In genomic region chr16:4288148-4288921, GRCh38 we compare ENCODE assay signal across 1 cellular context.
TF ChIP-seq lines count a peak whose summit lies in the region.

No MANE protein-coding gene starts in this region.

TF ChIP-seq in K562, 482 proteins besides CTCF, POLR2A, EP300 and RAD21 (continued from another document and continues in another):
- TF ChIP-seq CTCFL (IDR thresholded peaks at IDR 0.05; ENCODE audit: borderline replicate concordance, insufficient read depth, low read depth, low read length, poor library complexity, severe bottlenecking) = peak; percentile 90
- TF ChIP-seq STAT5B (CRISPR knock-in tag; IDR thresholded peaks at IDR 0.05) = no peak
- no peak for TF ChIP-seq POU5F1 (IDR thresholded peaks at IDR 0.05; ENCODE audit: borderline replicate concordance, low read depth, low read length, partially characterized antibody)
- no peak for TF ChIP-seq DLX4 (CRISPR knock-in tag; IDR thresholded peaks at IDR 0.05)
- TF ChIP-seq RBBP5 (IDR thresholded peaks at IDR 0.05; ENCODE audit: borderline replicate concordance, insufficient read depth, low read length, poor library complexity, severe bottlenecking) = no peak
- TF ChIP-seq DEAF1 (CRISPR knock-in tag; IDR thresholded peaks at IDR 0.05) = peak; percentile 64
- no peak for TF ChIP-seq FOXJ3 (CRISPR knock-in tag; IDR thresholded peaks at IDR 0.05)
- no peak for TF ChIP-seq ARID4B (CRISPR knock-in tag; IDR thresholded peaks at IDR 0.05)
- no peak for TF ChIP-seq CGGBP1 (CRISPR knock-in tag; IDR thresholded peaks at IDR 0.05)
- 0 out of 2 replicates have a peak, but pooled peaks have one; percentile 37 for TF ChIP-seq POLR2G (IDR thresholded peaks at IDR 0.05; ENCODE audit: low read depth, low read length)
- TF ChIP-seq ZBTB7A (IDR thresholded peaks at IDR 0.05; ENCODE audit: borderline replicate concordance, control insufficient read depth, low read depth, low read length) = peak; percentile 81; the same call in 1 of the 2 replicates
- TF ChIP-seq TFE3 (CRISPR knock-in tag; IDR thresholded peaks at IDR 0.05) = no peak
- TF ChIP-seq WHSC1 (IDR thresholded peaks at IDR 0.05; ENCODE audit: low read length) = no peak
- TF ChIP-seq CBFA2T2 (conservative IDR thresholded peaks at IDR 0.05) = peak; percentile 39; the same call in 1 of the 2 replicates
- TF ChIP-seq ARID3B (CRISPR knock-in tag; IDR thresholded peaks at IDR 0.05; ENCODE audit: borderline replicate concordance) = no peak
- TF ChIP-seq ZNF184 (CRISPR knock-in tag; IDR thresholded peaks at IDR 0.05) = no peak
- no peak for TF ChIP-seq ZNF699 (CRISPR knock-in tag; IDR thresholded peaks at IDR 0.05; ENCODE audit: insufficient replicate concordance)
- no peak for TF ChIP-seq TCF7 (IDR thresholded peaks at IDR 0.05; ENCODE audit: borderline replicate concordance)
- no peak for TF ChIP-seq NFRKB (IDR thresholded peaks at IDR 0.05; ENCODE audit: low read depth)
- no peak for TF ChIP-seq SMARCC2 (IDR thresholded peaks at IDR 0.05; ENCODE audit: low read depth)
- no peak for TF ChIP-seq FOXK2 (conservative IDR thresholded peaks at IDR 0.05 in 1 of 2, IDR thresholded peaks at IDR 0.05 in 1 of 2; ENCODE audit: low read depth in 2 of 2)
- no peak for TF ChIP-seq FOXJ2 (tag; IDR thresholded peaks at IDR 0.05)
- TF ChIP-seq CBFA2T3 (IDR thresholded peaks at IDR 0.05) = peak; percentile 25; the same call in 1 of the 2 replicates
- TF ChIP-seq MYBL2 (IDR thresholded peaks at IDR 0.05; ENCODE audit: low read depth) = no peak
- TF ChIP-seq MYBL2 (CRISPR knock-in tag; IDR thresholded peaks at IDR 0.05; ENCODE audit: borderline replicate concordance) = no peak
- TF ChIP-seq SIN3B (IDR thresholded peaks at IDR 0.05; ENCODE audit: low read depth) = peak; percentile 12; the same call in 1 of the 2 replicates
- peak; percentile 23; the same call in 1 of the 2 replicates for TF ChIP-seq STAG1 (CRISPR knock-in tag; IDR thresholded peaks at IDR 0.05; ENCODE audit: borderline replicate concordance)
- peak; percentile 38; the same call in 1 of the 2 replicates for TF ChIP-seq TOE1 (IDR thresholded peaks at IDR 0.05; ENCODE audit: borderline replicate concordance)
- no peak for TF ChIP-seq TOE1 (CRISPR knock-in tag; IDR thresholded peaks at IDR 0.05; ENCODE audit: borderline replicate concordance, low read depth)
- no peak for TF ChIP-seq ZNF79 (CRISPR knock-in tag; IDR thresholded peaks at IDR 0.05; ENCODE audit: low read depth)
- no peak for TF ChIP-seq SETDB1 (IDR thresholded peaks at IDR 0.05; ENCODE audit: low read length)
- no peak for TF ChIP-seq PHF20 (IDR thresholded peaks at IDR 0.05; ENCODE audit: partially characterized antibody)
- no peak for TF ChIP-seq ZBED1 (IDR thresholded peaks at IDR 0.05)
- TF ChIP-seq RUNX1 (IDR thresholded peaks at IDR 0.05; ENCODE audit: low read depth) = no peak
- no peak for TF ChIP-seq ZNF77 (CRISPR knock-in tag; IDR thresholded peaks at IDR 0.05)
- no peak for TF ChIP-seq THAP12 (CRISPR knock-in tag; IDR thresholded peaks at IDR 0.05)
- TF ChIP-seq HMBOX1 (IDR thresholded peaks at IDR 0.05) = no peak
- TF ChIP-seq DDX20 (tag; IDR thresholded peaks at IDR 0.05; ENCODE audit: low read depth) = no peak
- no peak for TF ChIP-seq HOMEZ (CRISPR knock-in tag; IDR thresholded peaks at IDR 0.05)
- TF ChIP-seq ZNF830 (CRISPR knock-in tag; IDR thresholded peaks at IDR 0.05) = no peak
- TF ChIP-seq ELF1 (tag; IDR thresholded peaks at IDR 0.05) = peak; percentile 68
- no peak for TF ChIP-seq ZNF146 (CRISPR knock-in tag; IDR thresholded peaks at IDR 0.05; ENCODE audit: unreplicated experiment)
- no peak for TF ChIP-seq KDM5B (IDR thresholded peaks at IDR 0.05; ENCODE audit: insufficient replicate concordance, low read depth, low read length)
- TF ChIP-seq ZBTB2 (IDR thresholded peaks at IDR 0.05) = 0 out of 2 replicates have a peak, but pooled peaks have one; percentile 41
- no peak for TF ChIP-seq MIER1 (IDR thresholded peaks at IDR 0.05; ENCODE audit: low read depth)
- TF ChIP-seq ZNF785 (CRISPR knock-in tag; IDR thresholded peaks at IDR 0.05) = no peak
- 0 out of 2 replicates have a peak, but pooled peaks have one; percentile 25 for TF ChIP-seq ATF7 (IDR thresholded peaks at IDR 0.05)
